In the genomic region with DNA sequence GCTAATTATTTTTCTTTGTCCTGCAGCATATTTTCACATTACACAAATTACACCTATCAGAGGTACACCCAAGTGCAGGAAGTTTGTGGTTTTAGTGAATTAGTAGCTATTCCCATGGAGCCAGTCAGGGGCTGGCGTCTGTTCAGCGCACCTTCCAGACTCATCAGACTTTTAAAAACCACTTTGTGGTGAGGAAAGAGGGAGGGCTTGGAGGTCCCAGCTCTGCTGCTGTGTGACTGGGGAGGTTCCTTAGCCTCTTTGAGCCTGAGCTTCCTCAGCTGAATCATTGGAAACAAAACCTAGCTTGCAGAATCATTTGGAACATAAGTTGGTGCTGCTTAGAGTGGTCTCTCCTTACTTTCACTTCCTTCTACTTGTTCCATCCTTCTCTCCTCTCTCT, we compare ENCODE assay signal across 18 cellular contexts.
"Had no signal": no experiment of that assay in that cellular context is flagged by ENCODE, and none has a peak within 500 bp of the region (broad histone marks: within the 10 kb centered on the region; RNA-seq: fewer than 3 reads in every experiment).

No MANE protein-coding gene starts in this region.

- H3K9me3 Mint-ChIP-seq: activated T-cell treated with anti-CD3 and anti-CD28 coated beads, Interleukin-2, amount 50 U/mL, for 24 hours; brain; central memory CD8-positive, alpha-beta T cell; stimulated activated memory B cell treated with anti-CD40 and anti-IgM and Interleukin-4, amounts not matched to agents 10 μg/mL and 1 μg/mL and 100 μg/mL, for 72 hours; WTC11 had no signal

- H3K27me3 Mint-ChIP-seq: activated CD4-positive, alpha-beta memory T cell treated with anti-CD3 and anti-CD28 coated beads, Interleukin-2, amount 10 ng/mL, durations not matched to agents 7 days and 5 days; central memory CD8-positive, alpha-beta T cell; stimulated activated memory B cell treated with anti-CD40 and anti-IgM and Interleukin-4, amounts not matched to agents 10 μg/mL and 1 μg/mL and 100 μg/mL, for 72 hours had no signal

- H3K9me3 ChIP-seq: left ventricle myocardium inferior, mucosa of descending colon, uterus had no signal

- H3K27ac ChIP-seq: coronary artery, left ventricle myocardium inferior, parathyroid adenoma, uterus had no signal

- H3K4me1 Mint-ChIP-seq: activated CD4-positive, alpha-beta memory T cell treated with anti-CD3 and anti-CD28 coated beads, Interleukin-2, amount 10 ng/mL, durations not matched to agents 7 days and 5 days; central memory CD8-positive, alpha-beta T cell; memory B cell; stimulated activated memory B cell treated with anti-CD40 and anti-IgM and Interleukin-4, amounts not matched to agents 10 μg/mL and 1 μg/mL and 100 μg/mL, for 72 hours had no signal

- H3K36me3 Mint-ChIP-seq: activated naive CD8-positive, alpha-beta T cell; brain; memory B cell; naive thymus-derived CD4-positive, alpha-beta T cell; stimulated activated memory B cell treated with anti-CD40 and anti-IgM and Interleukin-4, amounts not matched to agents 10 μg/mL and 1 μg/mL and 100 μg/mL, for 72 hours; WTC11 had no signal

- H3K9ac ChIP-seq: parathyroid adenoma had no signal

- H3K4me3 ChIP-seq: coronary artery, left ventricle myocardium inferior, mucosa of descending colon, uterus had no signal

- H3K4me3 Mint-ChIP-seq: activated CD4-positive, alpha-beta memory T cell treated with anti-CD3 and anti-CD28 coated beads, Interleukin-2, amount 10 ng/mL, durations not matched to agents 7 days and 5 days; activated naive CD8-positive, alpha-beta T cell; activated T-cell treated with anti-CD3 and anti-CD28 coated beads, Interleukin-2, amount 50 U/mL, for 24 hours; brain; central memory CD8-positive, alpha-beta T cell; memory B cell; naive thymus-derived CD4-positive, alpha-beta T cell; stimulated activated memory B cell treated with anti-CD40 and anti-IgM and Interleukin-4, amounts not matched to agents 10 μg/mL and 1 μg/mL and 100 μg/mL, for 72 hours; WTC11 had no signal

- H3K27ac Mint-ChIP-seq: activated CD4-positive, alpha-beta memory T cell treated with anti-CD3 and anti-CD28 coated beads, Interleukin-2, amount 10 ng/mL, durations not matched to agents 7 days and 5 days; activated naive CD8-positive, alpha-beta T cell; activated T-cell treated with anti-CD3 and anti-CD28 coated beads, Interleukin-2, amount 50 U/mL, for 24 hours; brain; memory B cell; naive thymus-derived CD4-positive, alpha-beta T cell; stimulated activated memory B cell treated with anti-CD40 and anti-IgM and Interleukin-4, amounts not matched to agents 10 μg/mL and 1 μg/mL and 100 μg/mL, for 72 hours; WTC11 had no signal

- H3K27me3 ChIP-seq: uterus had no signal

- DNase-seq: activated CD4-positive, alpha-beta memory T cell treated with anti-CD3 and anti-CD28 coated beads, Interleukin-2, amount 10 ng/mL, durations not matched to agents 7 days and 5 days; activated CD4-positive, alpha-beta T cell treated with anti-CD3 and anti-CD28 coated beads for 4 hours; activated effector memory CD4-positive, alpha-beta T cell treated with anti-CD3 and anti-CD28 coated beads, Interleukin-2, amount 50 U/mL, for 16 hours; activated T-cell treated with anti-CD3 and anti-CD28 coated beads, Interleukin-2, amount 50 U/mL, for 24 hours; amygdala; left ventricle myocardium inferior; mucosa of descending colon; naive thymus-derived CD4-positive, alpha-beta T cell; uterus had no signal

- H3K36me3 ChIP-seq: left ventricle myocardium inferior, uterus had no signal

- ATAC-seq: esophagus mucosa; mucosa of descending colon; naive thymus-derived CD4-positive, alpha-beta T cell; stimulated activated memory B cell treated with anti-CD40 and anti-IgM and Interleukin-4, amounts not matched to agents 10 μg/mL and 1 μg/mL and 100 μg/mL, for 72 hours; WTC11 had no signal

- H3K4me1 ChIP-seq: left ventricle myocardium inferior, parathyroid adenoma, uterus had no signal
